9 cellular contexts compared by ENCODE assay signal in genomic region chr12:39638840-39639239, GRCh38. TPM values are rescaled to one million over a fixed set of nuclear protein-coding genes. Genes with fewer than 3 reads are reported as not detected.
"Had no signal": no experiment of that assay in that cellular context is flagged by ENCODE, and none has a peak within 500 bp of the region (broad histone marks: within the 10 kb centered on the region; RNA-seq: fewer than 3 reads in every experiment).

No MANE protein-coding gene starts in this region.

- H3K9ac ChIP-seq: KMS-11 had no signal

- H3K27ac ChIP-seq: HL-60, KMS-11 had no signal

- ATAC-seq: GM23338, HCT116 had no signal

- DNase-seq: H7, HFFc6, Karpas-422, KBM-7 had no signal

- H3K4me2 ChIP-seq: GM23338, KMS-11 had no signal

- H2AFZ ChIP-seq: GM23338 had no signal

- H3K4me3 ChIP-seq: GM23338, HAP-1 had no signal

- H3K9me3 ChIP-seq: HAP-1 had no signal

- H3K36me3 ChIP-seq: HAP-1 had no signal

- H3K4me1 ChIP-seq: HAP-1 had no signal

RNA-seq across cellular contexts. Expression of gene ABCD2, which starts 19.2 kb away (rescaled TPM):
- total RNA-seq: GM23338, H7, HFFc6 had no signal
- polyA plus RNA-seq: GM23338 had no signal
